In genomic region chr1:201376464-201377374, GRCh38 we compare ENCODE assay signal across 9 cellular contexts. TPM values are rescaled to one million over a fixed set of nuclear protein-coding genes. Genes with fewer than 3 reads are reported as not detected.
DNase-seq lines count a peak whose midpoint lies in the region; ATAC-seq and TF ChIP-seq lines count a peak whose summit lies in the region.
"Had no signal": no experiment of that assay in that cellular context is flagged by ENCODE, and none has a peak within 500 bp of the region (broad histone marks: within the 10 kb centered on the region; RNA-seq: fewer than 3 reads in every experiment).

No MANE protein-coding gene starts in this region.

- H3K9ac ChIP-seq in smooth muscle cell (ENCODE audit: low read depth), result no peak overlapping the region

- DNase-seq in Caco-2 (peak; percentile 59 to 75), HAP-1 (ENCODE audit: low spot score in 2 of 2) (peak; percentile 25 to 68), RPMI7951 (ENCODE audit: low read depth) (peak; percentile 10), foreskin keratinocyte (peak in 1 of 2 donors; percentile 57), smooth muscle cell (lab: John Stamatoyannopoulos, UW; ENCODE audit: unreplicated experiment) (peak; percentile 7), AML-193 (lab: John Stamatoyannopoulos, UW) (no peak)
- DNase-seq: psoas muscle had no signal

- POLR2A ChIA-PET in Caco-2 (lab: Charles Lee), result interaction anchor here (0.6 kb wide), 1 partner anchor 135 kb away, joined by 3 read pairs; no protein-coding TSS in a partner anchor

- no TSS peak for BruUV-seq in Caco-2 (replicated peaks; lab: Mats Ljungman, UMichigan)

- H3K9me3 Mint-ChIP-seq in Caco-2 (ENCODE audit: unreplicated experiment), result no peaks in the 10 kb centered on the region

- peaks cover 30% of the 10 kb centered on the region for H3K36me3 Mint-ChIP-seq in Caco-2 (ENCODE audit: insufficient read depth, unreplicated experiment)

- H3K4me3 ChIP-seq in Caco-2 (ENCODE audit: low read depth, low read length) (no peak overlapping the region), HAP-1 (no peak overlapping the region), smooth muscle cell (no peak overlapping the region)
- H3K4me3 ChIP-seq: psoas muscle had no signal

- H3K4me1 ChIP-seq in Caco-2 (peaks cover 43% of the 10 kb centered on the region), HAP-1 (no peaks in the 10 kb centered on the region; the same call in 1 of the 2 replicates), foreskin keratinocyte (no peaks in the 10 kb centered on the region), smooth muscle cell (ENCODE audit: low read depth) (peaks cover 22% of the 10 kb centered on the region)
- H3K4me1 ChIP-seq: psoas muscle had no signal

- H3F3A ChIP-seq in smooth muscle cell (ENCODE audit: low read depth), result peaks cover 4% of the 10 kb centered on the region

- H3K79me2 ChIP-seq in smooth muscle cell (ENCODE audit: low read depth), result no peaks in the 10 kb centered on the region

- peak overlapping the region; percentile 56 for H3K4me3 Mint-ChIP-seq in Caco-2 (ENCODE audit: unreplicated experiment)

- no peak overlapping the region for H2AFZ ChIP-seq in smooth muscle cell (ENCODE audit: low read depth)

- CTCF ChIA-PET in Caco-2 (lab: Charles Lee), result interaction anchor here (0.6 to 1.6 kb wide), 3 partner anchors 9 to 122 kb away, joined by 5 to 6 read pairs (median 5); no protein-coding TSS in a partner anchor

- H3K27me3 Mint-ChIP-seq in Caco-2 (ENCODE audit: insufficient read depth, unreplicated experiment), result peaks cover 4% of the 10 kb centered on the region

- peaks cover 43% of the 10 kb centered on the region for H3K4me1 Mint-ChIP-seq in Caco-2 (ENCODE audit: low read depth, unreplicated experiment)

- no peaks in the 10 kb centered on the region for H3K9me3 ChIP-seq in Caco-2
- H3K9me3 ChIP-seq in HAP-1, result no peaks in the 10 kb centered on the region
- no peaks in the 10 kb centered on the region for H3K9me3 ChIP-seq in smooth muscle cell (replicated peaks; ENCODE audit: low read depth)
- H3K9me3 ChIP-seq: psoas muscle had no signal

- H3K27ac ChIP-seq in foreskin keratinocyte, result no peak overlapping the region
- no peak overlapping the region for H3K27ac ChIP-seq in smooth muscle cell (ENCODE audit: low read depth)
- H3K27ac ChIP-seq: psoas muscle had no signal

- H3K27me3 ChIP-seq in Caco-2 (replicated peaks; ENCODE audit: control insufficient read depth, insufficient read depth, low read length) (no peaks in the 10 kb centered on the region), HAP-1 (ENCODE audit: low read depth) (peaks cover 23% of the 10 kb centered on the region), foreskin keratinocyte (peaks cover 54% of the 10 kb centered on the region), smooth muscle cell (ENCODE audit: low read depth) (no peaks in the 10 kb centered on the region)

- H4K20me1 ChIP-seq in smooth muscle cell (ENCODE audit: low read depth), result no peaks in the 10 kb centered on the region

- no peak overlapping the region for H3K4me2 ChIP-seq in smooth muscle cell

- TF ChIP-seq CTCF in Caco-2 (IDR thresholded peaks at IDR 0.05; ENCODE audit: insufficient read depth in 1 of 2, low read depth in 1 of 2, low read length in 1 of 2, severe bottlenecking in 1 of 2, unreplicated experiment in 1 of 2) (peak; percentile 29 to 44), foreskin keratinocyte (conservative IDR thresholded peaks at IDR 0.05) (peak; percentile 75), smooth muscle cell (IDR thresholded peaks at IDR 0.05; ENCODE audit: borderline replicate concordance, insufficient read depth, poor library complexity, severe bottlenecking) (peak; percentile 61)

- H3K27ac Mint-ChIP-seq in Caco-2 (ENCODE audit: unreplicated experiment), result peak overlapping the region; percentile 95

- in situ Hi-C loops in HAP-1 (cut with MboI; ENCODE audit: low sequenced_read_pairs), result no loop called here

- intact Hi-C loops in Caco-2 (cut with micrococcal nuclease; ENCODE audit: unreplicated experiment), result no loop called here

- ATAC-seq in foreskin keratinocyte (peak; percentile 80), GM18517 (IDR thresholded peaks at IDR 0.05; ENCODE audit: unreplicated experiment) (no peak), HG03139 (IDR thresholded peaks at IDR 0.05; ENCODE audit: unreplicated experiment) (no peak)

- H3K36me3 ChIP-seq in Caco-2 (ENCODE audit: control insufficient read depth, insufficient read depth, low read length) (peaks cover 2% of the 10 kb centered on the region; the same call in 1 of the 2 replicates), HAP-1 (replicated peaks) (no peaks in the 10 kb centered on the region), smooth muscle cell (ENCODE audit: low read depth) (no peaks in the 10 kb centered on the region)

- 25% methylated on average over 11 of the region's 11 CpGs for WGBS in smooth muscle cell (ENCODE audit: low lambda C conversion rate)

RNA-seq across cellular contexts. Expression of gene TNNT2, which starts 0.8 kb away (rescaled TPM):
- total RNA-seq in Caco-2 (2022) (5.9 and 7.3 TPM in 2 replicates), foreskin keratinocyte (0.11 and 0.17 TPM in 2 replicates), smooth muscle cell (2.6 and 4.4 TPM in 2 replicates)
- total RNA-seq in RPMI7951 (2014; rRNA removed; shearing (Covaris generic)), result not detected in 2 replicates
- polyA plus RNA-seq in foreskin keratinocyte (0.20 TPM in 1 of 2 replicates, not detected in the other), smooth muscle cell (6.3 and 6.5 TPM in 2 replicates)

RNA-seq across cellular contexts. Expression of gene LAD1, which starts 22.4 kb away (rescaled TPM):
- 77.2 and 80.5 TPM in 2 replicates for total RNA-seq in Caco-2 (2022)
- total RNA-seq in RPMI7951 (2014; rRNA removed; shearing (Covaris generic)), result not detected in 2 replicates
- total RNA-seq in foreskin keratinocyte, result 233 and 240 TPM in 2 replicates
- 251 and 256 TPM in 2 replicates for polyA plus RNA-seq in foreskin keratinocyte
- 8.8 and 17.6 TPM in 2 replicates for total RNA-seq in smooth muscle cell
- polyA plus RNA-seq in smooth muscle cell, result 6.9 and 15.1 TPM in 2 replicates

RNA-seq across cellular contexts. Expression of gene TNNI1, which starts 44.8 kb away (rescaled TPM):
- total RNA-seq in Caco-2 (2022) (not detected in 2 replicates), foreskin keratinocyte (not detected in 2 replicates), smooth muscle cell (1.7 and 1.9 TPM in 2 replicates)
- 0.10 and 0.24 TPM in 2 replicates for total RNA-seq in RPMI7951 (2014; rRNA removed; shearing (Covaris generic))
- polyA plus RNA-seq in foreskin keratinocyte (not detected in 2 replicates), smooth muscle cell (8.0 and 13.8 TPM in 2 replicates)

Comparison
In these comparisons a context has a peak if more than half of its experiments do, and no peak if none do; other contexts are left out.
1. DNase-seq: peak in Caco-2 (2 of 2), HAP-1 (2 of 2), RPMI7951 (single experiment) and smooth muscle cell (single experiment); none in AML-193 (0 of 2).
2. Peak in every context shown above with its lines, with median percentiles within 50 percentile points of each other: CTCF ChIP-seq.